In the genomic region with DNA sequence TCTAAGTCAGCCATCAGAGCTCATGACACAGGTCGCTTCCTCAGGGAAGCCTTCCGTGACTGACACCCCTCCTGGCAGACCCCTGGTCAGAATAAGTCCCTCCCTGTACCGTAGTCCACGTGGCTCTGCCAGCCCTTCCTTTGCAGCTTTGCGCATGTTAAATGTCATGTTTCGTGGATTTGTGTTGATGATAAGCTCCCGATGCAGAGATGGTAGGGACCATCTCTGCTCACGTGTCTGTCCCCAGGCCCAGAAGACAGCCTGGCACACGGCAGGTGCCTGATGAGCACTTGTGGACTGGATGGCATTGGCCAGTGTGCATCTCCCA, we compare ENCODE assay signal across 15 cellular contexts.
DNase-seq lines count a peak whose midpoint lies in the region; ATAC-seq, FAIRE-seq and TF ChIP-seq lines count a peak whose summit lies in the region.
"Had no signal": no experiment of that assay in that cellular context is flagged by ENCODE, and none has a peak within 500 bp of the region (broad histone marks: within the 10 kb centered on the region; RNA-seq: fewer than 3 reads in every experiment).

No MANE protein-coding gene starts in this region.

- H3K27me3 Mint-ChIP-seq in GM23338 (ENCODE audit: insufficient read depth, low read depth, poor library complexity) (peaks cover 1% of the 10 kb centered on the region), astrocyte (ENCODE audit: low read depth, unreplicated experiment) (peaks cover 13% of the 10 kb centered on the region), CD14-positive monocyte (ENCODE audit: low read depth in 3 of 3) (peaks cover 1 to 12% (median 10%) of the 10 kb centered on the region in 3 donors)

- H3K79me2 ChIP-seq in GM23338 (replicated peaks; ENCODE audit: insufficient read depth) (no peaks in the 10 kb centered on the region), astrocyte (ENCODE audit: insufficient read depth, low read length) (no peaks in the 10 kb centered on the region)

- H2AFZ ChIP-seq in GM23338 = peak overlapping the region; percentile 38; the same call in 1 of the 2 replicates
- no peak overlapping the region for H2AFZ ChIP-seq in astrocyte (ENCODE audit: low read depth, low read length)

- FAIRE-seq in astrocyte (lab: Jason Lieb, UNC) = no peak
- FAIRE-seq: D721Med had no signal

- H3K9me3 ChIP-seq in astrocyte (ENCODE audit: insufficient read depth, low read depth, low read length) = no peaks in the 10 kb centered on the region
- no peaks in the 10 kb centered on the region for H3K9me3 ChIP-seq in muscle layer of duodenum (ENCODE audit: control insufficient read depth in 1 of 2, low read length in 2 of 2)
- H3K9me3 ChIP-seq in stomach smooth muscle (ENCODE audit: control insufficient read depth in 2 of 2, low read length in 2 of 2) = no peaks in the 10 kb centered on the region
- H3K9me3 ChIP-seq: body of pancreas had no signal

- no peak overlapping the region for H3K27ac ChIP-seq in GM23338 (ENCODE audit: low read depth)
- H3K27ac ChIP-seq in astrocyte (ENCODE audit: low read depth, low read length) = no peak overlapping the region
- peak overlapping the region; percentile 16 for H3K27ac ChIP-seq in muscle layer of duodenum (ENCODE audit: low read length)
- H3K27ac ChIP-seq in stomach smooth muscle (ENCODE audit: low read length) = peak overlapping the region; percentile 64
- H3K27ac ChIP-seq: body of pancreas had no signal

- H3K4me3 ChIP-seq in GM23338 = no peak overlapping the region
- no peak overlapping the region for H3K4me3 ChIP-seq in astrocyte (ENCODE audit: insufficient read depth, low read depth, low read length)
- no peak overlapping the region for H3K4me3 ChIP-seq in muscle layer of duodenum (ENCODE audit: low read depth in 1 of 2, low read length in 2 of 2)
- H3K4me3 ChIP-seq in stomach smooth muscle (ENCODE audit: low read length in 2 of 2) = no peak overlapping the region
- H3K4me3 ChIP-seq: body of pancreas had no signal

- H3F3A ChIP-seq in GM23338 (replicated peaks; ENCODE audit: low read depth) = no peaks in the 10 kb centered on the region

- no peaks in the 10 kb centered on the region for H3K9me2 ChIP-seq in GM23338 (ENCODE audit: insufficient read depth)

- ATAC-seq in GM23338 (no peak), HG02759 (IDR thresholded peaks at IDR 0.05; ENCODE audit: unreplicated experiment) (no peak), GM18519 (IDR thresholded peaks at IDR 0.05; ENCODE audit: low FRiP score, unreplicated experiment) (no peak)
- ATAC-seq: activated CD4-positive, CD25-positive, alpha-beta regulatory T cell treated with anti-CD3 and anti-CD28 coated beads, Interleukin-2, amount 50 U/mL, for 24 hours; T-helper 17 cell had no signal

- H3K27ac Mint-ChIP-seq in GM23338 = no peak overlapping the region
- H3K27ac Mint-ChIP-seq in astrocyte (ENCODE audit: unreplicated experiment) = peak overlapping the region; percentile 38
- peak overlapping the region in 1 of 7 donors; percentile 25 for H3K27ac Mint-ChIP-seq in CD14-positive monocyte
- H3K27ac Mint-ChIP-seq: naive B cell, T-helper 17 cell had no signal

- TF ChIP-seq CTCF in GM23338 (conservative IDR thresholded peaks at IDR 0.05; ENCODE audit: low read depth in 2 of 2) (no peak), astrocyte (IDR thresholded peaks at IDR 0.05; ENCODE audit: insufficient read depth, low read depth, low read length) (no peak), CD14-positive monocyte (IDR thresholded peaks at IDR 0.05) (no peak)

- H3K9me3 Mint-ChIP-seq in GM23338 (no peaks in the 10 kb centered on the region; the same call in 2 of the 3 replicates), astrocyte (ENCODE audit: unreplicated experiment) (no peaks in the 10 kb centered on the region), CD14-positive monocyte (peaks cover 0 to 4% (median 0%) of the 10 kb centered on the region in 7 donors)

- H3K36me3 ChIP-seq in GM23338 (ENCODE audit: insufficient read depth) (no peaks in the 10 kb centered on the region), astrocyte (ENCODE audit: insufficient read depth, low read length) (no peaks in the 10 kb centered on the region), muscle layer of duodenum (ENCODE audit: control insufficient read depth in 1 of 2, insufficient read depth in 2 of 2, low read length in 2 of 2) (no peaks in the 10 kb centered on the region), stomach smooth muscle (ENCODE audit: control insufficient read depth in 2 of 2, insufficient read depth in 2 of 2, low read length in 2 of 2) (no peaks in the 10 kb centered on the region)

- H3K4me1 Mint-ChIP-seq in GM23338 (peaks cover 22% of the 10 kb centered on the region), astrocyte (ENCODE audit: low read depth, unreplicated experiment) (no peaks in the 10 kb centered on the region), CD14-positive monocyte (no peaks in the 10 kb centered on the region)
- H3K4me1 Mint-ChIP-seq: naive B cell had no signal

- H4K20me1 ChIP-seq in GM23338 (replicated peaks; ENCODE audit: insufficient read depth) (no peaks in the 10 kb centered on the region), astrocyte (ENCODE audit: insufficient read depth, low read length) (no peaks in the 10 kb centered on the region)

- H3K4me3 Mint-ChIP-seq in GM23338 (no peak overlapping the region), astrocyte (ENCODE audit: unreplicated experiment) (no peak overlapping the region), CD14-positive monocyte (no peak overlapping the region)
- H3K4me3 Mint-ChIP-seq: naive B cell, T-helper 17 cell had no signal

- H3K9ac ChIP-seq in astrocyte (ENCODE audit: low read length) (peak overlapping the region; percentile 39), stomach smooth muscle (ENCODE audit: low read length in 2 of 2) (no peak overlapping the region)

- H3K4me1 ChIP-seq in GM23338 (ENCODE audit: insufficient read depth) (no peaks in the 10 kb centered on the region; the same call in 1 of the 2 replicates), astrocyte (ENCODE audit: insufficient read depth, low read length) (peaks cover 23% of the 10 kb centered on the region), muscle layer of duodenum (ENCODE audit: control insufficient read depth in 1 of 2, insufficient read depth in 2 of 2, low read length in 2 of 2) (peaks cover 3 to 16% of the 10 kb centered on the region in 2 donors), stomach smooth muscle (ENCODE audit: control insufficient read depth, insufficient read depth, low read length) (peaks cover 26% of the 10 kb centered on the region)

- no peak for DNase-seq in GM23338 (ENCODE audit: low spot score)
- DNase-seq in astrocyte (ENCODE audit: low read depth) = no peak
- no peak for DNase-seq in CD14-positive monocyte (ENCODE audit: low spot score)
- DNase-seq in stimulated activated naive CD4-positive, alpha-beta T cell (lab: John Stamatoyannopoulos, UW) = no peak
- DNase-seq: activated naive CD4-positive, alpha-beta T cell treated with anti-CD3 and anti-CD28 coated beads, Interleukin-2, amount 50 U/mL, for 16 hours; hypothalamus; naive B cell; T-helper 17 cell had no signal

- H3K36me3 Mint-ChIP-seq in GM23338 (ENCODE audit: low read depth) (no peaks in the 10 kb centered on the region), astrocyte (ENCODE audit: low read depth, unreplicated experiment) (no peaks in the 10 kb centered on the region), CD14-positive monocyte (peaks cover 0 to 4% of the 10 kb centered on the region in 2 donors)

- intact Hi-C loops in CD14-positive monocyte (cut with micrococcal nuclease) = no loop called here

- H3K4me2 ChIP-seq in GM23338 = no peak overlapping the region
- no peak overlapping the region for H3K4me2 ChIP-seq in astrocyte (ENCODE audit: low read length)

- no peaks in the 10 kb centered on the region for H3K27me3 ChIP-seq in GM23338 (ENCODE audit: insufficient read depth)
- H3K27me3 ChIP-seq in astrocyte (ENCODE audit: insufficient read depth, low read length) = no peaks in the 10 kb centered on the region
- no peaks in the 10 kb centered on the region for H3K27me3 ChIP-seq in muscle layer of duodenum (ENCODE audit: low read depth, low read length)
- H3K27me3 ChIP-seq in stomach smooth muscle (ENCODE audit: control insufficient read depth in 1 of 2, insufficient read depth in 2 of 2, low read length in 2 of 2) = no peaks in the 10 kb centered on the region
- H3K27me3 ChIP-seq: body of pancreas had no signal

TF ChIP-seq in GM23338, 12 proteins besides CTCF, POLR2A, EP300 and RAD21 (continues in another document):
- TF ChIP-seq ZNF114 (CRISPR knock-in tag; IDR thresholded peaks at IDR 0.05) (no peak), ZNF331 (CRISPR knock-in tag; IDR thresholded peaks at IDR 0.05; ENCODE audit: low read depth) (no peak), ETS1 (IDR thresholded peaks at IDR 0.05) (no peak), JUNB (IDR thresholded peaks at IDR 0.05; ENCODE audit: unreplicated experiment) (no peak), STAT1 (IDR thresholded peaks at IDR 0.05; ENCODE audit: unreplicated experiment) (no peak), CREB1 (CRISPR knock-in tag; IDR thresholded peaks at IDR 0.05; ENCODE audit: low read depth) (no peak), POLR2AphosphoS5 (IDR thresholded peaks at IDR 0.05; ENCODE audit: low read depth) (no peak), EZH2 (IDR thresholded peaks at IDR 0.05; ENCODE audit: low read depth, unreplicated experiment) (no peak)

Comparison
In these comparisons a context has a peak if more than half of its experiments do, and no peak if none do; other contexts are left out.
1. H3K27ac ChIP-seq: peak in muscle layer of duodenum (single experiment) and stomach smooth muscle (single experiment); none in GM23338 (single experiment) and astrocyte (single experiment).